Comparison of ENCODE assay signal across 19 cellular contexts in the genomic region with DNA sequence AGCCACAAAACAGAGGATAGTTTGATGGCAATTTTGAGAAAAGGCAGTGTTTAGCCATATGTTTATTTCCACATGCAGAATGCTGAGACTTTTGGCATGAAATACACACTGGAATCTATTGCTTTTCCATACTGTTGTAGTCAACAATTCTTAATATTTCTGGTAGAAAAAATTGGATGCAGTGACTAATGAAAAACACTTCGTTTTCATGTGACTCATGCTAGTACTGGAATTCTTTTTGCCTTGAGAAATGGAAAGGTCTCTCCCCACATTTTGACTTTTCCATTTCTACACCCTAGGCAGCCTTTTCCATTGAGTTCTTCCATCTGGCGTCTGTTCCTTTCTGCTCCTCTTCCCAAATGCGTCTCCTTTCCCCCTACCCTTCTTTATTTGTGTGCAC.
DNase-seq lines count a peak whose midpoint lies in the region; ATAC-seq, FAIRE-seq and TF ChIP-seq lines count a peak whose summit lies in the region.
"Had no signal": no experiment of that assay in that cellular context is flagged by ENCODE, and none has a peak within 500 bp of the region (broad histone marks: within the 10 kb centered on the region; RNA-seq: fewer than 3 reads in every experiment).

No MANE protein-coding gene starts in this region.

- no peak overlapping the region for H2BK15ac ChIP-seq in mesenchymal stem cell (ENCODE audit: low read depth, poor library complexity, severe bottlenecking)

- TF ChIP-seq CTCF in choroid plexus epithelial cell (conservative IDR thresholded peaks at IDR 0.05; ENCODE audit: low read depth, low read length): no peak
- no peak for TF ChIP-seq CTCF in pancreas (IDR thresholded peaks at IDR 0.05)
- TF ChIP-seq CTCF in testis (IDR thresholded peaks at IDR 0.05): no peak

- TF ChIP-seq POLR2A in testis (IDR thresholded peaks at IDR 0.05): no peak

- no peak overlapping the region for H2AFZ ChIP-seq in mesenchymal stem cell (ENCODE audit: low read depth, low read length)

- no peak overlapping the region for H2BK5ac ChIP-seq in mesenchymal stem cell (ENCODE audit: low read depth, low read length, poor library complexity, severe bottlenecking)

- H3K14ac ChIP-seq in mesenchymal stem cell (ENCODE audit: low read length in 2 of 2): no peak overlapping the region

- no peak for FAIRE-seq in pancreas (lab: Jason Lieb, UNC)

- H3K27me3 ChIP-seq in mesenchymal stem cell (ENCODE audit: control insufficient read depth in 1 of 2, insufficient read depth in 1 of 2, low read length in 2 of 2): no peaks in the 10 kb centered on the region
- H3K27me3 ChIP-seq in pancreas: no peaks in the 10 kb centered on the region
- no peaks in the 10 kb centered on the region for H3K27me3 ChIP-seq in testis
- H3K27me3 ChIP-seq: gastroesophageal sphincter had no signal

- no peak overlapping the region for H3K18ac ChIP-seq in mesenchymal stem cell (ENCODE audit: low read depth in 1 of 2, low read length in 2 of 2)

- no peak overlapping the region for H3K9ac ChIP-seq in mesenchymal stem cell (ENCODE audit: low read length)

- H3K79me1 ChIP-seq in mesenchymal stem cell (replicated peaks; ENCODE audit: low read length, poor library complexity, severe bottlenecking): no peaks in the 10 kb centered on the region

- H4K91ac ChIP-seq in mesenchymal stem cell (ENCODE audit: low read length): no peak overlapping the region

- no peak overlapping the region for H4K8ac ChIP-seq in mesenchymal stem cell (ENCODE audit: low read length)

- H3K4me2 ChIP-seq in mesenchymal stem cell (ENCODE audit: low read length, poor library complexity, severe bottlenecking): no peak overlapping the region

- H3K36me3 ChIP-seq in mesenchymal stem cell (ENCODE audit: control insufficient read depth in 1 of 2, insufficient read depth in 2 of 2, low read depth in 1 of 2, low read length in 2 of 2) (no peaks in the 10 kb centered on the region), pancreas (no peaks in the 10 kb centered on the region), testis (ENCODE audit: low read depth, missing control alignments) (no peaks in the 10 kb centered on the region)
- H3K36me3 ChIP-seq: gastroesophageal sphincter had no signal

- intact Hi-C loops in pancreas (cut with DNase I): no loop called here
- intact Hi-C loops in testis (cut with DNase I; ENCODE audit: low total_unique reads): no loop called here

- peaks cover 2% of the 10 kb centered on the region for H3K4me1 ChIP-seq in mesenchymal stem cell (ENCODE audit: control insufficient read depth, insufficient read depth, low read depth, low read length)
- no peaks in the 10 kb centered on the region for H3K4me1 ChIP-seq in pancreas
- no peaks in the 10 kb centered on the region for H3K4me1 ChIP-seq in testis
- H3K4me1 ChIP-seq: gastroesophageal sphincter had no signal

- ATAC-seq in HG03354 (IDR thresholded peaks at IDR 0.05; ENCODE audit: poor library complexity, severe bottlenecking, unreplicated experiment) (no peak), pancreas (no peak)
- ATAC-seq: activated CD4-positive, alpha-beta T cell treated with anti-CD3 and anti-CD28 coated beads for 36 hours; activated T-helper 17 cell treated with anti-CD3 and anti-CD28 coated beads, Interleukin-2, amount 50 U/mL, for 72 hours; gastroesophageal sphincter had no signal

- no peak overlapping the region for H3K4ac ChIP-seq in mesenchymal stem cell (ENCODE audit: low read depth in 1 of 2, low read length in 2 of 2)

- H2BK120ac ChIP-seq in mesenchymal stem cell (ENCODE audit: low read depth, low read length): no peak overlapping the region

- peak overlapping the region; percentile 76 for H3K27ac ChIP-seq in mesenchymal stem cell (ENCODE audit: low read length, poor library complexity, severe bottlenecking)
- no peak overlapping the region for H3K27ac ChIP-seq in pancreas
- H3K27ac ChIP-seq in testis: no peak overlapping the region

- WGBS in mesenchymal stem cell: 31% methylated on average over 2 of the region's 3 CpGs
- 38 to 64% methylated on average over 3 of the region's 3 CpGs for WGBS in pancreas, 2 donors
- WGBS in testis, 2 donors: 91 to 93% methylated on average over 3 of the region's 3 CpGs

- H3K4me3 ChIP-seq in choroid plexus epithelial cell (ENCODE audit: low read depth, low read length) (no peak overlapping the region), mesenchymal stem cell (ENCODE audit: insufficient read depth in 1 of 2, low read depth in 1 of 2, low read length in 2 of 2) (no peak overlapping the region), pancreas (no peak overlapping the region), testis (no peak overlapping the region)
- H3K4me3 ChIP-seq: gastroesophageal sphincter had no signal

- H3K9me3 ChIP-seq in mesenchymal stem cell (ENCODE audit: control insufficient read depth, low read length): no peaks in the 10 kb centered on the region
- no peaks in the 10 kb centered on the region for H3K9me3 ChIP-seq in pancreas
- no peaks in the 10 kb centered on the region for H3K9me3 ChIP-seq in testis
- H3K9me3 ChIP-seq: gastroesophageal sphincter had no signal

- H2AK5ac ChIP-seq in mesenchymal stem cell (ENCODE audit: low read length, severe bottlenecking): no peak overlapping the region

- DNase-seq in AG20443 (ENCODE audit: low spot score) (peak; percentile 27), NCI-H226 (peak; percentile 36), choroid plexus epithelial cell (ENCODE audit: low read depth) (peak; percentile 55), mesenchymal stem cell (peak; percentile 29), activated T-cell treated with anti-CD3 and anti-CD28 coated beads for 4 hours (no peak), pancreas (no peak), testis (no peak)
- DNase-seq: ACHN; activated CD4-positive, alpha-beta T cell treated with anti-CD3 and anti-CD28 coated beads for 36 hours; CD4-positive, CD25-positive, alpha-beta regulatory T cell; DMS153; KG1; NCI-H1092; NCI-H2081 treated with DMSO at 0.1 percent for 48 hours; NCI-H510A treated with DMSO at 0.1 percent for 48 hours; SW 1271 had no signal

- H3K23ac ChIP-seq in mesenchymal stem cell (ENCODE audit: low read length in 2 of 2): no peak overlapping the region

- H2BK12ac ChIP-seq in mesenchymal stem cell (ENCODE audit: low read length in 2 of 2): no peak overlapping the region

Comparison
In these comparisons a context has a peak if more than half of its experiments do, and no peak if none do; other contexts are left out.
1. DNase-seq: peak in AG20443 (single experiment), NCI-H226 (single experiment), choroid plexus epithelial cell (single experiment) and mesenchymal stem cell (single experiment); none in activated T-cell treated with anti-CD3 and anti-CD28 coated beads for 4 hours (single experiment), pancreas (0 of 6) and testis (single experiment).